Comparison of ENCODE assay signal across 23 cellular contexts in genomic region chr22:25098445-25099081, GRCh38.
DNase-seq lines count a peak whose midpoint lies in the region; ATAC-seq, FAIRE-seq and TF ChIP-seq lines count a peak whose summit lies in the region.
"Had no signal": no experiment of that assay in that cellular context is flagged by ENCODE, and none has a peak within 500 bp of the region (broad histone marks: within the 10 kb centered on the region; RNA-seq: fewer than 3 reads in every experiment).

No MANE protein-coding gene starts in this region.

- H3K14ac ChIP-seq in H1 (ENCODE audit: insufficient read length): no peak overlapping the region

- no peak overlapping the region for H2BK5ac ChIP-seq in H1 (ENCODE audit: low read depth, low read length)

- no peak overlapping the region for H4K5ac ChIP-seq in H1 (ENCODE audit: insufficient read length, low read depth, low read length)

- peak overlapping the region; percentile 10 to 15; a peak in 1 of 4 replicates for H3K4me2 ChIP-seq in H1 (ENCODE audit: insufficient read depth in 1 of 2, low read depth in 2 of 2, low read length in 2 of 2)
- H3K4me2 ChIP-seq: BLaER1 treated with 17β-estradiol and CSF1 and Interleukin-3, amounts not matched to agents 10 nM and 100 nM had no signal

- H2AFZ ChIP-seq in H1 (ENCODE audit: low read length): no peak overlapping the region

- no peaks in the 10 kb centered on the region for H3K36me3 ChIP-seq in HEK293 (ENCODE audit: control insufficient read depth in 2 of 2, insufficient read depth in 1 of 2, low read length in 2 of 2)
- H3K36me3 ChIP-seq in adrenal gland (replicated peaks in 1 of 2): no peaks in the 10 kb centered on the region
- no peaks in the 10 kb centered on the region for H3K36me3 ChIP-seq in H1 (ENCODE audit: control insufficient read depth in 2 of 4, insufficient read depth in 4 of 4, low read length in 3 of 4)
- no peaks in the 10 kb centered on the region for H3K36me3 ChIP-seq in thoracic aorta
- no peaks in the 10 kb centered on the region for H3K36me3 ChIP-seq in CD4-positive, alpha-beta memory T cell (ENCODE audit: insufficient read depth, low read length)
- H3K36me3 ChIP-seq: BLaER1 treated with 17β-estradiol and CSF1 and Interleukin-3, amounts not matched to agents 10 nM and 100 nM; HAP-1 had no signal

- H3K4me3 ChIP-seq in HEK293 (ENCODE audit: low read depth, low read length): no peak overlapping the region
- H3K4me3 ChIP-seq in adrenal gland: no peak overlapping the region
- no peak overlapping the region for H3K4me3 ChIP-seq in H1 (ENCODE audit: extremely low read depth in 1 of 4, insufficient read depth in 2 of 4, low read depth in 3 of 4, low read length in 4 of 4)
- H3K4me3 ChIP-seq in thoracic aorta: no peak overlapping the region
- no peak overlapping the region for H3K4me3 ChIP-seq in CD4-positive, alpha-beta memory T cell (ENCODE audit: low read length in 2 of 2)
- H3K4me3 ChIP-seq: BLaER1 treated with 17β-estradiol and CSF1 and Interleukin-3, amounts not matched to agents 10 nM and 100 nM; HAP-1 had no signal

- no peaks in the 10 kb centered on the region; the same call in 1 of the 2 replicates for H3K79me1 ChIP-seq in H1 (ENCODE audit: low read depth, low read length)

- no peak for TF ChIP-seq EP300 in H1 (IDR thresholded peaks at IDR 0.05; ENCODE audit: borderline replicate concordance in 1 of 2, low read depth in 2 of 2, low read length in 2 of 2)

- H4K91ac ChIP-seq in H1 (replicated peaks; ENCODE audit: insufficient read length, low read length): no peak overlapping the region

- H3K4me1 ChIP-seq in HEK293 (ENCODE audit: control insufficient read depth, insufficient read depth, low read length) (no peaks in the 10 kb centered on the region), adrenal gland (replicated peaks in 1 of 2) (peaks cover 0 to 5% of the 10 kb centered on the region in 2 donors), H1 (replicated peaks in 1 of 4; ENCODE audit: control insufficient read depth in 3 of 4, insufficient read depth in 4 of 4, low read length in 3 of 4) (peaks cover 3 to 8% (median 4%) of the 10 kb centered on the region in 4 experiments; a peak in 6 of 7 replicates), thoracic aorta (ENCODE audit: control insufficient read depth in 1 of 2, low read depth in 2 of 2) (peaks cover 40 to 71% of the 10 kb centered on the region in 2 donors)
- no peaks in the 10 kb centered on the region for H3K4me1 ChIP-seq in CD4-positive, alpha-beta memory T cell (ENCODE audit: insufficient read depth, low read length)
- H3K4me1 ChIP-seq: HAP-1 had no signal

- ATAC-seq in thoracic aorta (ENCODE audit: insufficient number of reproducible peaks, low FRiP score, low read depth): no peak
- no peak for ATAC-seq in left lobe of liver
- ATAC-seq in GM18498 (IDR thresholded peaks at IDR 0.05; ENCODE audit: unreplicated experiment): no peak
- ATAC-seq: PC-3, SK-N-SH treated with all-trans-retinoic acid at 6 μM for 48 hours had no signal

- H3K9me3 Mint-ChIP-seq in CD4-positive, alpha-beta memory T cell: no peaks in the 10 kb centered on the region
- H3K9me3 Mint-ChIP-seq: CD8-positive, alpha-beta memory T cell; IgD-negative memory B cell had no signal

- intact Hi-C loops in adrenal gland (cut with DNase I): no loop called here
- intact Hi-C loops in CD4-positive, alpha-beta memory T cell (cut with micrococcal nuclease): no loop called here

- no peak for TF ChIP-seq RAD21 in H1 (IDR thresholded peaks at IDR 0.05 in 1 of 2, conservative IDR thresholded peaks at IDR 0.05 in 1 of 2; ENCODE audit: low read depth in 2 of 2, low read length in 2 of 2)

- no peaks in the 10 kb centered on the region for H4K20me1 ChIP-seq in H1 (replicated peaks in 1 of 2; ENCODE audit: control insufficient read depth in 1 of 2, insufficient read depth in 2 of 2, low read length in 2 of 2)
- H4K20me1 ChIP-seq: BLaER1 treated with 17β-estradiol and CSF1 and Interleukin-3, amounts not matched to agents 10 nM and 100 nM had no signal

- H3K23me2 ChIP-seq in H1 (ENCODE audit: low read depth, low read length): no peaks in the 10 kb centered on the region; the same call in 1 of the 2 replicates

- no peaks in the 10 kb centered on the region for H3K79me2 ChIP-seq in H1 (ENCODE audit: control insufficient read depth in 1 of 2, insufficient read depth in 2 of 2, low read length in 2 of 2)

- H3K56ac ChIP-seq in H1 (replicated peaks; ENCODE audit: insufficient read length, low read depth, low read length): no peak overlapping the region

- no peak for TF ChIP-seq CTCF in HEK293 (tag by site-specific recombination; IDR thresholded peaks at IDR 0.05)
- TF ChIP-seq CTCF in adrenal gland (IDR thresholded peaks at IDR 0.05): no peak
- no peak for TF ChIP-seq CTCF in H1 (IDR thresholded peaks at IDR 0.05; ENCODE audit: control extremely low read depth in 1 of 3, insufficient read depth in 1 of 3, low read depth in 1 of 3, low read length in 3 of 3)
- no peak for TF ChIP-seq CTCF in thoracic aorta (IDR thresholded peaks at IDR 0.05)

- no peak for FAIRE-seq in H1 (lab: Jason Lieb, UNC)
- FAIRE-seq: GM12892 had no signal

- no peak overlapping the region for H2BK15ac ChIP-seq in H1 (ENCODE audit: low read length)

- no peak for TF ChIP-seq POLR2A in adrenal gland (IDR thresholded peaks at IDR 0.05)
- no peak for TF ChIP-seq POLR2A in H1 (IDR thresholded peaks at IDR 0.05; ENCODE audit: control extremely low read depth in 1 of 2, low read depth in 2 of 2, low read length in 2 of 2)

- H3K18ac ChIP-seq in H1 (ENCODE audit: extremely low read depth, low read length): no peak overlapping the region

- CTCF ChIA-PET in HEK293 (lab: Yijun Ruan, JAX) (no interaction called here), H1 (lab: Charles Lee; ENCODE audit: partially characterized antibody) (interaction anchor here (1.3 kb wide), 2 partner anchors 12 to 48 kb away, joined by 3 to 4 read pairs; no protein-coding TSS in a partner anchor)
- CTCF ChIA-PET in CD4-positive, alpha-beta memory T cell (lab: Charles Lee; ENCODE audit: partially characterized antibody): interaction anchor here (0.6 kb wide), 1 partner anchor 41 kb away, joined by 4 read pairs; no protein-coding TSS in a partner anchor

- H2BK20ac ChIP-seq in H1 (ENCODE audit: low read length): 0 out of 2 replicates have a peak overlapping the region, but pooled peaks have one; percentile 37

- H4K8ac ChIP-seq in H1 (ENCODE audit: extremely low read depth, insufficient read depth, low read length): no peak overlapping the region

- H3K36me3 Mint-ChIP-seq in CD4-positive, alpha-beta memory T cell: no peaks in the 10 kb centered on the region

- no peak overlapping the region for H3K27ac Mint-ChIP-seq in CD4-positive, alpha-beta memory T cell
- H3K27ac Mint-ChIP-seq: IgD-negative memory B cell had no signal

- no peak overlapping the region for H3K4ac ChIP-seq in H1 (replicated peaks; ENCODE audit: insufficient read length, low read depth, low read length)

- POLR2A ChIA-PET in HEK293 (lab: Yijun Ruan, JAX) (no interaction called here), H1 (lab: Charles Lee; ENCODE audit: partially characterized antibody) (interaction anchor here (0.8 kb wide), 1 partner anchor 17 kb away, joined by 3 read pairs; no protein-coding TSS in a partner anchor)
- POLR2A ChIA-PET in CD4-positive, alpha-beta memory T cell (lab: Charles Lee; ENCODE audit: partially characterized antibody): no interaction called here

- no peak overlapping the region for H3K9ac ChIP-seq in H1 (replicated peaks in 1 of 4; ENCODE audit: extremely low read depth in 1 of 4, low read depth in 3 of 4, low read length in 3 of 4)
- H3K9ac ChIP-seq: BLaER1 treated with 17β-estradiol and CSF1 and Interleukin-3, amounts not matched to agents 10 nM and 100 nM had no signal

- H2BK120ac ChIP-seq in H1 (replicated peaks; ENCODE audit: low read depth, low read length): no peak overlapping the region

- no peak overlapping the region for H3K4me3 Mint-ChIP-seq in CD4-positive, alpha-beta memory T cell
- H3K4me3 Mint-ChIP-seq: CD8-positive, alpha-beta memory T cell had no signal

- H3K27me3 Mint-ChIP-seq in CD4-positive, alpha-beta memory T cell: no peaks in the 10 kb centered on the region

- H3K27me3 ChIP-seq in adrenal gland: no peaks in the 10 kb centered on the region
- H3K27me3 ChIP-seq in H1 (replicated peaks in 1 of 4; ENCODE audit: control insufficient read depth in 3 of 4, extremely low read depth in 1 of 4, insufficient read depth in 3 of 4, low read length in 3 of 4): no peaks in the 10 kb centered on the region
- no peaks in the 10 kb centered on the region for H3K27me3 ChIP-seq in thoracic aorta (replicated peaks; ENCODE audit: insufficient read depth)
- H3K27me3 ChIP-seq in CD4-positive, alpha-beta memory T cell (ENCODE audit: insufficient read depth, low read length): no peaks in the 10 kb centered on the region
- H3K27me3 ChIP-seq: BLaER1 treated with 17β-estradiol and CSF1 and Interleukin-3, amounts not matched to agents 10 nM and 100 nM had no signal

- H3K27ac ChIP-seq in HEK293 (ENCODE audit: extremely low read depth, low read depth, low read length) (no peak overlapping the region), adrenal gland (peak overlapping the region in 1 of 5 donors; percentile 47), H1 (ENCODE audit: low read depth, low read length) (no peak overlapping the region), thoracic aorta (peak overlapping the region; percentile 53 to 79)
- H3K27ac ChIP-seq in CD4-positive, alpha-beta memory T cell (ENCODE audit: low read depth, low read length): no peak overlapping the region
- H3K27ac ChIP-seq: BLaER1 treated with 17β-estradiol and CSF1 and Interleukin-3, amounts not matched to agents 10 nM and 100 nM; HL-60; RWPE1 had no signal

- H2BK12ac ChIP-seq in H1 (ENCODE audit: low read depth, low read length): no peak overlapping the region

- H3K9me3 ChIP-seq in HEK293 (ENCODE audit: control insufficient read depth, insufficient read depth, low read depth, low read length) (no peaks in the 10 kb centered on the region), adrenal gland (replicated peaks in 1 of 3) (no peaks in the 10 kb centered on the region), H1 (ENCODE audit: insufficient read depth in 2 of 2, low read depth in 1 of 2, low read length in 1 of 2) (no peaks in the 10 kb centered on the region), thoracic aorta (no peaks in the 10 kb centered on the region)
- H3K9me3 ChIP-seq in CD4-positive, alpha-beta memory T cell (ENCODE audit: control insufficient read depth in 1 of 2, low read length in 2 of 2): no peaks in the 10 kb centered on the region
- H3K9me3 ChIP-seq: BLaER1 treated with 17β-estradiol and CSF1 and Interleukin-3, amounts not matched to agents 10 nM and 100 nM; HAP-1 had no signal

- H3K23ac ChIP-seq in H1 (ENCODE audit: insufficient read length): no peak overlapping the region

- H3K4me1 Mint-ChIP-seq in CD4-positive, alpha-beta memory T cell: peaks cover 0 to 1% (median 0%) of the 10 kb centered on the region in 4 donors

- WGBS in adrenal gland, 4 donors: 60 to 72% (median 63%) methylated on average over 8 to 9 of the region's 9 CpGs
- 77% methylated on average over 8 of the region's 9 CpGs; no CpG with 5 or more reads in 1 of the 2 experiments for WGBS in H1 (ENCODE audit: extremely low coverage in 1 of 2, insufficient coverage in 1 of 2, insufficient read length in 1 of 2, insufficient replicate concordance in 2 of 2, low coverage in 1 of 2, low lambda C conversion rate in 2 of 2, missing lambda C conversion rate in 1 of 2), 2 experiments

- H2AK5ac ChIP-seq in H1 (ENCODE audit: low read depth, low read length): no peak overlapping the region

- peak in 6 of 7 donors; percentile 50 to 71 (median 62) for DNase-seq in adrenal gland
- no peak for DNase-seq in H1 (ENCODE audit: low read depth in 1 of 2, low spot score in 2 of 2)
- DNase-seq in thoracic aorta (ENCODE audit: low spot score): no peak
- DNase-seq in CD4-positive, alpha-beta memory T cell: no peak
- no peak for DNase-seq in left lobe of liver (ENCODE audit: low spot score)
- DNase-seq: CD8-positive, alpha-beta memory T cell; Kasumi-1; MM.1S; NCI-H1105 treated with DMSO at 0.1 percent for 48 hours; NCI-H1694; NCI-H510A treated with DMSO at 0.1 percent for 48 hours; NCI-H82; PC-3; SIG-M5 had no signal

Comparison
In these comparisons a context has a peak if more than half of its experiments do, and no peak if none do; other contexts are left out.
1. H3K27ac ChIP-seq: peak in thoracic aorta (2 of 2); none in HEK293 (single experiment), H1 (single experiment) and CD4-positive, alpha-beta memory T cell (single experiment).
2. DNase-seq: peak in adrenal gland (6 of 7); none in H1 (0 of 2), thoracic aorta (single experiment), CD4-positive, alpha-beta memory T cell (0 of 5) and left lobe of liver (single experiment).